Comparison of ENCODE assay signal across 20 cellular contexts in the genomic region with DNA sequence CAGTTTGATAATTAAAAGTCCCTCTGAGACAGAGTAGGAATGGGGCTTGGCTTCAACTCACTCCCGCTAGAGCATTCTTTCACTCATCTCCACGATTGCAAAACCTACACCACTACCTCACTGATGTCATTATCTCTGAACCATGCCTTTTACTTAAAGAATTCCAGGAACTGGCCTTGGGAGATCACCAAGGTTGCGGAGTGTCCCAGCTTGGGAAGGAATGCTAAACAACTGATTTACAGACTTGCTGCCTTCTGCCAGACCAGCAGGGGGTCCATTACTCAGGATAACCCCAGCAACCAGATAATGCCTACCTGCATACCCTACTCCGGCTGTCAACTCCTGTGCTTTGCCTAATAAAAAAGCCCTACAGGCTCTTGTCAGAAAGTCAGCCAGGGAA.
A peak's percentile ranks its signal among the peaks of the same experiment; 100 is the strongest.
DNase-seq lines count a peak whose midpoint lies in the region; ATAC-seq and TF ChIP-seq lines count a peak whose summit lies in the region.
"Had no signal": no experiment of that assay in that cellular context is flagged by ENCODE, and none has a peak within 500 bp of the region (broad histone marks: within the 10 kb centered on the region; RNA-seq: fewer than 3 reads in every experiment).

No MANE protein-coding gene starts in this region.

- intact Hi-C loops in lower leg skin (cut with DNase I; ENCODE audit: low total_unique reads) = no loop called here

- DNase-seq in EL (peak; percentile 3), HT1080 (ENCODE audit: low read depth) (peak; percentile 11), astrocyte of the hippocampus (ENCODE audit: low read depth, low spot score) (peak; percentile 9), iPS-NIHi7 (ENCODE audit: extremely low spot score) (peak; percentile 79), ureter (ENCODE audit: low spot score) (no peak), lower leg skin (ENCODE audit: low spot score in 2 of 2) (no peak)
- no peak for DNase-seq in stimulated activated CD4-positive, alpha-beta T cell treated with anti-CD3 and anti-CD28 coated beads, Interleukin-2, amount 100 ng/mL, for 48 hours
- DNase-seq: activated CD4-positive, alpha-beta T cell treated with anti-CD3 and anti-CD28 coated beads, Interleukin-2, amount 50 U/mL, for 48 hours; activated naive CD4-positive, alpha-beta T cell; amygdala; central memory CD4-positive, alpha-beta T cell; mesenchymal stem cell; MM.1S; naive thymus-derived CD4-positive, alpha-beta T cell; NCI-H2081; NCI-H526 treated with DMSO at 0.1 percent for 48 hours; T-helper 17 cell; upper lobe of left lung had no signal

- TF ChIP-seq CTCF in lower leg skin (IDR thresholded peaks at IDR 0.05) = no peak

- H3K4me3 ChIP-seq in lower leg skin (ENCODE audit: low read depth, poor library complexity, severe bottlenecking) = no peak overlapping the region
- H3K4me3 ChIP-seq: SJSA1, upper lobe of left lung had no signal

- TF ChIP-seq POLR2A in lower leg skin (IDR thresholded peaks at IDR 0.05) = no peak

- no peak for ATAC-seq in GM18870 (IDR thresholded peaks at IDR 0.05; ENCODE audit: unreplicated experiment)
- ATAC-seq: naive thymus-derived CD4-positive, alpha-beta T cell; T-helper 17 cell had no signal

- 75 to 80% methylated on average over 4 of the region's 4 CpGs for WGBS in lower leg skin, 2 donors

Comparison
In these comparisons a context has a peak if more than half of its experiments do, and no peak if none do; other contexts are left out.
1. DNase-seq: peak in EL (single experiment), HT1080 (single experiment), astrocyte of the hippocampus (single experiment) and iPS-NIHi7 (single experiment); none in stimulated activated CD4-positive, alpha-beta T cell treated with anti-CD3 and anti-CD28 coated beads, Interleukin-2, amount 100 ng/mL, for 48 hours (0 of 2), ureter (single experiment) and lower leg skin (0 of 2).